In genomic region chr6:1609662-1610496, GRCh38 we compare ENCODE assay signal across 8 cellular contexts. TPM values are rescaled to one million over a fixed set of nuclear protein-coding genes. Genes with fewer than 3 reads are reported as not detected.
DNase-seq lines count a peak whose midpoint lies in the region; ATAC-seq and TF ChIP-seq lines count a peak whose summit lies in the region.

TSS of gene FOXC1 (plus strand) at chr6:1609915. CDS start at chr6:1610446, 531 bp downstream.

- peak within 1 kb of the TSS; percentile 48 for H3K4me2 ChIP-seq in H9 (ENCODE audit: insufficient read depth, insufficient read length, low read length)

- peak; percentile 13 to 20 for ATAC-seq in activated T-cell treated with anti-CD3 and anti-CD28 coated beads, Interleukin-2, amount 50 U/mL, for 4 hours
- peak in 2 of 3 donors; percentile 46 for ATAC-seq in natural killer cell

- no peak within 1 kb of the TSS for H2AFZ ChIP-seq in H9 (ENCODE audit: low read length)

- H3K79me1 ChIP-seq in H9 (ENCODE audit: insufficient read depth, low read depth, low read length, poor library complexity, severe bottlenecking): no peaks in the 10 kb centered on the region

- DNase-seq in activated CD8-positive, alpha-beta memory T cell treated with anti-CD3 and anti-CD28 coated beads for 24 hours: peak; percentile 77
- no peak for DNase-seq in activated CD8-positive, alpha-beta memory T cell treated with anti-CD3 and anti-CD28 coated beads, Interleukin-2, amount 50 U/mL, for 4 hours
- DNase-seq in H9 (peak; percentile 79), NCI-H2029 treated with DMSO at 0.1 percent for 48 hours (lab: John Stamatoyannopoulos, UW) (peak; percentile 72), fibroblast of the conjunctiva (ENCODE audit: low read depth) (peak; percentile 89), natural killer cell (no peak), activated gamma-delta T cell treated with Interleukin-2 at 50 U/mL for 16 hours (no peak)
- DNase-seq in activated T-cell treated with anti-CD3 and anti-CD28 coated beads, Interleukin-2, amount 50 U/mL, for 4 hours: no peak

- no peak within 1 kb of the TSS for H3K9ac ChIP-seq in H9 (ENCODE audit: extremely low read depth, insufficient read length, low read length)

- H3K9me3 Mint-ChIP-seq in H9 (peaks cover 0 to 4% of the 10 kb centered on the region in 2 experiments; a peak in 2 of 5 replicates), natural killer cell (no peaks in the 10 kb centered on the region)
- H3K9me3 Mint-ChIP-seq in activated T-cell treated with anti-CD3 and anti-CD28 coated beads, Interleukin-2, amount 50 U/mL, for 4 hours: no peaks in the 10 kb centered on the region

- H3K27ac ChIP-seq in H9 (ENCODE audit: insufficient read length, low read depth, low read length): no peak within 1 kb of the TSS

- H2BK5ac ChIP-seq in H9 (ENCODE audit: insufficient read length, low read length): no peak within 1 kb of the TSS

- H4K5ac ChIP-seq in H9 (ENCODE audit: insufficient read length, low read depth, low read length): no peak within 1 kb of the TSS

- no peak within 1 kb of the TSS for H3K23ac ChIP-seq in H9 (ENCODE audit: insufficient read length, low read depth, low read length)

- intact Hi-C loops in natural killer cell (cut with micrococcal nuclease): no loop called here

- peaks cover 87% of the 10 kb centered on the region for H3K27me3 Mint-ChIP-seq in H9 (ENCODE audit: low read depth)
- peaks cover 62% of the 10 kb centered on the region for H3K27me3 Mint-ChIP-seq in activated T-cell treated with anti-CD3 and anti-CD28 coated beads, Interleukin-2, amount 50 U/mL, for 4 hours (ENCODE audit: low read depth)
- peaks cover 46 to 49% of the 10 kb centered on the region in 2 donors for H3K27me3 Mint-ChIP-seq in natural killer cell (ENCODE audit: low read depth in 2 of 2)

- no peak for TF ChIP-seq CTCF in H9 (conservative IDR thresholded peaks at IDR 0.05)
- TF ChIP-seq CTCF in natural killer cell (IDR thresholded peaks at IDR 0.05): no peak

- H3K18ac ChIP-seq in H9 (ENCODE audit: insufficient read length, low read depth, low read length): no peak within 1 kb of the TSS

- no peak within 1 kb of the TSS for H3K56ac ChIP-seq in H9 (ENCODE audit: insufficient read length, low read depth, low read length)

- no peak within 1 kb of the TSS for H3T11ph ChIP-seq in H9 (ENCODE audit: low read length)

- no peak within 1 kb of the TSS for H2AK5ac ChIP-seq in H9 (ENCODE audit: insufficient read length, low read length)

- no peak within 1 kb of the TSS; the same call in 1 of the 2 replicates for H3K14ac ChIP-seq in H9 (ENCODE audit: insufficient read depth, low read length)

- H4K8ac ChIP-seq in H9 (replicated peaks; ENCODE audit: insufficient read length, low read depth, low read length): no peak within 1 kb of the TSS

- no peaks in the 10 kb centered on the region for H3K36me3 Mint-ChIP-seq in H9 (ENCODE audit: insufficient read depth in 1 of 3, low read depth in 3 of 3)
- no peaks in the 10 kb centered on the region for H3K36me3 Mint-ChIP-seq in activated T-cell treated with anti-CD3 and anti-CD28 coated beads, Interleukin-2, amount 50 U/mL, for 4 hours (ENCODE audit: insufficient read depth)
- no peaks in the 10 kb centered on the region for H3K36me3 Mint-ChIP-seq in natural killer cell

- H3K4me3 Mint-ChIP-seq in H9 (peak within 1 kb of the TSS; percentile 49 to 82), natural killer cell (peak within 1 kb of the TSS; percentile 87)
- peak within 1 kb of the TSS; percentile 62 for H3K4me3 Mint-ChIP-seq in activated T-cell treated with anti-CD3 and anti-CD28 coated beads, Interleukin-2, amount 50 U/mL, for 4 hours

- no peak within 1 kb of the TSS for H2BK15ac ChIP-seq in H9 (ENCODE audit: low read depth, low read length)

- H4K20me1 ChIP-seq in H9 (ENCODE audit: control insufficient read depth, insufficient read depth, insufficient read length): no peaks in the 10 kb centered on the region

- H2BK12ac ChIP-seq in H9 (ENCODE audit: insufficient read length, low read depth, low read length): no peak within 1 kb of the TSS

- H3K9me3 ChIP-seq in H9 (ENCODE audit: control insufficient read depth, low read depth, low read length): no peaks in the 10 kb centered on the region

- no peak within 1 kb of the TSS for H2BK120ac ChIP-seq in H9 (ENCODE audit: low read depth, low read length, poor library complexity, severe bottlenecking)

- no peak within 1 kb of the TSS for H4K91ac ChIP-seq in H9 (ENCODE audit: insufficient read length, low read depth, low read length)

- no peaks in the 10 kb centered on the region; the same call in 1 of the 2 replicates for H3K4me1 ChIP-seq in H9 (ENCODE audit: insufficient read depth, low read length)

- no peak within 1 kb of the TSS for H2BK20ac ChIP-seq in H9 (ENCODE audit: low read depth, low read length, poor library complexity, severe bottlenecking)

- H3K27me3 ChIP-seq in H9 (ENCODE audit: insufficient read depth, low read length): peaks cover 76% of the 10 kb centered on the region

- WGBS in H9 (ENCODE audit: extremely low coverage, insufficient read length, low lambda C conversion rate): no CpG with 5 or more reads among the region's 115 CpGs

- peaks cover 22% of the 10 kb centered on the region for H3K23me2 ChIP-seq in H9 (ENCODE audit: insufficient read length, low read depth, low read length, poor library complexity, severe bottlenecking)

- H3K79me2 ChIP-seq in H9 (ENCODE audit: insufficient read depth, low read length): no peaks in the 10 kb centered on the region

- H3K27ac Mint-ChIP-seq in H9: no peak within 1 kb of the TSS
- H3K27ac Mint-ChIP-seq in natural killer cell: no peak within 1 kb of the TSS

- H3K4me1 Mint-ChIP-seq in H9 (peaks cover 38 to 46% of the 10 kb centered on the region in 2 experiments), natural killer cell (peaks cover 42 to 45% of the 10 kb centered on the region in 2 donors)
- peaks cover 55% of the 10 kb centered on the region for H3K4me1 Mint-ChIP-seq in activated T-cell treated with anti-CD3 and anti-CD28 coated beads, Interleukin-2, amount 50 U/mL, for 4 hours (ENCODE audit: low read depth)

- no peak within 1 kb of the TSS for H3K4ac ChIP-seq in H9 (ENCODE audit: low read depth, low read length)

RNA-seq across cellular contexts. Expression of gene FOXC1, which starts in this region (rescaled TPM):
- total RNA-seq in H9 (2021) (0.04 TPM in 1 of 2 replicates, not detected in the other), natural killer cell (under 1 TPM in 2 of 3 donors, not detected in 1; 0.16 to 0.21 TPM)
- total RNA-seq in activated T-cell treated with anti-CD3 and anti-CD28 coated beads, Interleukin-2, amount 50 U/mL, for 4 hours: under 1 TPM; 0.05 to 0.08 (median 0.05) TPM

Comparison
In these comparisons a context has a peak if more than half of its experiments do, and no peak if none do; other contexts are left out.
1. DNase-seq: peak in activated CD8-positive, alpha-beta memory T cell treated with anti-CD3 and anti-CD28 coated beads for 24 hours (single experiment), NCI-H2029 treated with DMSO at 0.1 percent for 48 hours (single experiment) and fibroblast of the conjunctiva (single experiment); none in activated CD8-positive, alpha-beta memory T cell treated with anti-CD3 and anti-CD28 coated beads, Interleukin-2, amount 50 U/mL, for 4 hours (single experiment), activated T-cell treated with anti-CD3 and anti-CD28 coated beads, Interleukin-2, amount 50 U/mL, for 4 hours (single experiment), natural killer cell (single experiment) and activated gamma-delta T cell treated with Interleukin-2 at 50 U/mL for 16 hours (single experiment).
2. Peak in DNase-seq and H3K4me2 ChIP-seq in H9; RNA of the gene not detected or under 1 TPM.
3. Peak in ATAC-seq in activated T-cell treated with anti-CD3 and anti-CD28 coated beads, Interleukin-2, amount 50 U/mL, for 4 hours; RNA of the gene not detected or under 1 TPM.
4. Peak in ATAC-seq in natural killer cell; RNA of the gene not detected or under 1 TPM.
5. Peak in every context shown above with its lines, with median percentiles within 50 percentile points of each other: H3K4me3 Mint-ChIP-seq.